ENCODE assay signal across 13 cellular contexts in genomic region chr16:69932691-69933392, GRCh38.
"Had no signal": no experiment of that assay in that cellular context is flagged by ENCODE, and none has a peak within 500 bp of the region (broad histone marks: within the 10 kb centered on the region; RNA-seq: fewer than 3 reads in every experiment).

No MANE protein-coding gene starts in this region.

- H3K27ac ChIP-seq: esophagus muscularis mucosa, skin epidermis, upper lobe of right lung had no signal

- H3K4me3 ChIP-seq: esophagus muscularis mucosa, skin epidermis, upper lobe of right lung had no signal

- H3K4me1 Mint-ChIP-seq: activated CD4-positive, alpha-beta T cell treated with anti-CD3 and anti-CD28 coated beads, Interleukin-2, amount 10 ng/mL, durations not matched to agents 7 days and 5 days; activated naive CD4-positive, alpha-beta T cell treated with anti-CD3 and anti-CD28 coated beads, Interleukin-2, amount 50 U/mL, for 24 hours; brain; immature natural killer cell; stimulated activated effector memory CD8-positive, alpha-beta T cell treated with anti-CD3 and anti-CD28 coated beads, Interleukin-12 subunit alpha, Interleukin-12 subunit beta, amount 100 ng/mL, for 72 hours had no signal

- H3K27me3 ChIP-seq: esophagus muscularis mucosa, upper lobe of right lung had no signal

- H3K27ac Mint-ChIP-seq: activated CD4-positive, alpha-beta T cell treated with anti-CD3 and anti-CD28 coated beads, Interleukin-2, amount 10 ng/mL, durations not matched to agents 7 days and 5 days; activated naive CD4-positive, alpha-beta T cell treated with anti-CD3 and anti-CD28 coated beads, Interleukin-2, amount 50 U/mL, for 24 hours had no signal

- DNase-seq: activated CD4-positive, alpha-beta T cell treated with anti-CD3 and anti-CD28 coated beads, Interleukin-2, amount 10 ng/mL, durations not matched to agents 7 days and 5 days; activated CD4-positive, CD25-positive, alpha-beta regulatory T cell; activated T-cell treated with anti-CD3 and anti-CD28 coated beads, Interleukin-2, amount 50 U/mL, for 1 hour; cerebellar nuclear complex; immature natural killer cell; left colon; upper lobe of right lung had no signal

- H3K4me3 Mint-ChIP-seq: activated CD4-positive, alpha-beta T cell treated with anti-CD3 and anti-CD28 coated beads, Interleukin-2, amount 10 ng/mL, durations not matched to agents 7 days and 5 days; activated naive CD4-positive, alpha-beta T cell treated with anti-CD3 and anti-CD28 coated beads, Interleukin-2, amount 50 U/mL, for 24 hours; brain; immature natural killer cell; stimulated activated effector memory CD8-positive, alpha-beta T cell treated with anti-CD3 and anti-CD28 coated beads, Interleukin-12 subunit alpha, Interleukin-12 subunit beta, amount 100 ng/mL, for 72 hours had no signal

- H3K27me3 Mint-ChIP-seq: activated CD4-positive, alpha-beta T cell treated with anti-CD3 and anti-CD28 coated beads, Interleukin-2, amount 10 ng/mL, durations not matched to agents 7 days and 5 days; activated naive CD4-positive, alpha-beta T cell treated with anti-CD3 and anti-CD28 coated beads, Interleukin-2, amount 50 U/mL, for 24 hours had no signal

- H3K4me1 ChIP-seq: upper lobe of right lung had no signal

- H3K9me3 ChIP-seq: esophagus muscularis mucosa, upper lobe of right lung had no signal

- H3K9me3 Mint-ChIP-seq: activated CD4-positive, alpha-beta T cell treated with anti-CD3 and anti-CD28 coated beads, Interleukin-2, amount 10 ng/mL, durations not matched to agents 7 days and 5 days; activated naive CD4-positive, alpha-beta T cell treated with anti-CD3 and anti-CD28 coated beads, Interleukin-2, amount 50 U/mL, for 24 hours; brain; immature natural killer cell; stimulated activated effector memory CD8-positive, alpha-beta T cell treated with anti-CD3 and anti-CD28 coated beads, Interleukin-12 subunit alpha, Interleukin-12 subunit beta, amount 100 ng/mL, for 72 hours had no signal

- ATAC-seq: left colon; SK-N-SH treated with all-trans-retinoic acid at 6 μM for 48 hours; stimulated activated effector memory CD8-positive, alpha-beta T cell treated with anti-CD3 and anti-CD28 coated beads, Interleukin-12 subunit alpha, Interleukin-12 subunit beta, amount 100 ng/mL, for 72 hours; upper lobe of right lung had no signal
